Comparison of ENCODE assay signal across 1 cellular context in genomic region chr1:26784023-26784871, GRCh38.
TF ChIP-seq lines count a peak whose summit lies in the region.

No MANE protein-coding gene starts in this region.

TF ChIP-seq in K562, 482 proteins besides CTCF, POLR2A, EP300 and RAD21 (continued from another document and continues in another):
- TF ChIP-seq ZNF280A (IDR thresholded peaks at IDR 0.05; ENCODE audit: low read depth, partially characterized antibody) = no peak
- TF ChIP-seq TEAD1 (CRISPR knock-in tag; IDR thresholded peaks at IDR 0.05) = 0 out of 4 replicates have a peak, but pooled peaks of 1 of the 2 experiments have one; percentile 28
- no peak for TF ChIP-seq NCOA2 (IDR thresholded peaks at IDR 0.05; ENCODE audit: partially characterized antibody in 2 of 2)
- TF ChIP-seq BCL6 (CRISPR knock-in tag; IDR thresholded peaks at IDR 0.05) = no peak
- TF ChIP-seq SMARCA5 (IDR thresholded peaks at IDR 0.05) = no peak
- no peak for TF ChIP-seq SIN3B (IDR thresholded peaks at IDR 0.05; ENCODE audit: low read depth)
- no peak; the same call in 1 of the 2 replicates for TF ChIP-seq ZNF41 (CRISPR knock-in tag; conservative IDR thresholded peaks at IDR 0.05)
- 0 out of 2 replicates have a peak, but pooled peaks have one; percentile 40 for TF ChIP-seq ZNF717 (CRISPR knock-in tag; IDR thresholded peaks at IDR 0.05)
- TF ChIP-seq ZNF740 (CRISPR knock-in tag; IDR thresholded peaks at IDR 0.05) = 0 out of 2 replicates have a peak, but pooled peaks have one; percentile 70
- peak in 1 of 2 experiments; percentile 47; a peak in 1 of 4 replicates for TF ChIP-seq ZNF740 (tag; IDR thresholded peaks at IDR 0.05)
- no peak for TF ChIP-seq SRSF1 (IDR thresholded peaks at IDR 0.05; ENCODE audit: low read depth, low read length)
- no peak for TF ChIP-seq ZNF57 (CRISPR knock-in tag; IDR thresholded peaks at IDR 0.05)
- TF ChIP-seq NONO (IDR thresholded peaks at IDR 0.05; ENCODE audit: low read depth in 2 of 2, low read length in 1 of 2) = no peak
- no peak for TF ChIP-seq KLF10 (CRISPR knock-in tag; IDR thresholded peaks at IDR 0.05)
- TF ChIP-seq, protein P1, sequence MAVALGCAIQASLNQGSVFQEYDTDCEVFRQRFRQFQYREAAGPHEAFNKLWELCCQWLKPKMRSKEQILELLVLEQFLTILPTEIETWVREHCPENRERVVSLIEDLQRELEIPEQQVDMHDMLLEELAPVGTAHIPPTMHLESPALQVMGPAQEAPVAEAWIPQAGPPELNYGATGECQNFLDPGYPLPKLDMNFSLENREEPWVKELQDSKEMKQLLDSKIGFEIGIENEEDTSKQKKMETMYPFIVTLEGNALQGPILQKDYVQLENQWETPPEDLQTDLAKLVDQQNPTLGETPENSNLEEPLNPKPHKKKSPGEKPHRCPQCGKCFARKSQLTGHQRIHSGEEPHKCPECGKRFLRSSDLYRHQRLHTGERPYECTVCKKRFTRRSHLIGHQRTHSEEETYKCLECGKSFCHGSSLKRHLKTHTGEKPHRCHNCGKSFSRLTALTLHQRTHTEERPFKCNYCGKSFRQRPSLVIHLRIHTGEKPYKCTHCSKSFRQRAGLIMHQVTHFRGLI (CRISPR knock-in tag; IDR thresholded peaks at IDR 0.05) = no peak
- peak; percentile 69; the same call in 1 of the 2 replicates for TF ChIP-seq CREB3L1 (IDR thresholded peaks at IDR 0.05; ENCODE audit: borderline replicate concordance, low read depth)
- TF ChIP-seq ZNF766 (CRISPR knock-in tag; conservative IDR thresholded peaks at IDR 0.05) = peak; percentile 70
- no peak for TF ChIP-seq ZNF253 (CRISPR knock-in tag; conservative IDR thresholded peaks at IDR 0.05)
- TF ChIP-seq MIER1 (IDR thresholded peaks at IDR 0.05; ENCODE audit: low read depth) = no peak
- TF ChIP-seq ZNF518B (CRISPR knock-in tag; IDR thresholded peaks at IDR 0.05) = no peak
- TF ChIP-seq NCOA1 (IDR thresholded peaks at IDR 0.05; ENCODE audit: low read depth) = no peak
- peak; percentile 69; the same call in 1 of the 2 replicates for TF ChIP-seq HDGF (IDR thresholded peaks at IDR 0.05)
- no peak for TF ChIP-seq CCNT2 (IDR thresholded peaks at IDR 0.05; ENCODE audit: borderline replicate concordance, extremely low read depth, insufficient read length, low read depth, low read length)
- peak; percentile 49; the same call in 1 of the 2 replicates for TF ChIP-seq CTBP1 (IDR thresholded peaks at IDR 0.05; ENCODE audit: borderline replicate concordance)
- no peak for TF ChIP-seq PCBP1 (IDR thresholded peaks at IDR 0.05; ENCODE audit: low read depth, low read length, poor library complexity, severe bottlenecking)
- TF ChIP-seq, protein P2, sequence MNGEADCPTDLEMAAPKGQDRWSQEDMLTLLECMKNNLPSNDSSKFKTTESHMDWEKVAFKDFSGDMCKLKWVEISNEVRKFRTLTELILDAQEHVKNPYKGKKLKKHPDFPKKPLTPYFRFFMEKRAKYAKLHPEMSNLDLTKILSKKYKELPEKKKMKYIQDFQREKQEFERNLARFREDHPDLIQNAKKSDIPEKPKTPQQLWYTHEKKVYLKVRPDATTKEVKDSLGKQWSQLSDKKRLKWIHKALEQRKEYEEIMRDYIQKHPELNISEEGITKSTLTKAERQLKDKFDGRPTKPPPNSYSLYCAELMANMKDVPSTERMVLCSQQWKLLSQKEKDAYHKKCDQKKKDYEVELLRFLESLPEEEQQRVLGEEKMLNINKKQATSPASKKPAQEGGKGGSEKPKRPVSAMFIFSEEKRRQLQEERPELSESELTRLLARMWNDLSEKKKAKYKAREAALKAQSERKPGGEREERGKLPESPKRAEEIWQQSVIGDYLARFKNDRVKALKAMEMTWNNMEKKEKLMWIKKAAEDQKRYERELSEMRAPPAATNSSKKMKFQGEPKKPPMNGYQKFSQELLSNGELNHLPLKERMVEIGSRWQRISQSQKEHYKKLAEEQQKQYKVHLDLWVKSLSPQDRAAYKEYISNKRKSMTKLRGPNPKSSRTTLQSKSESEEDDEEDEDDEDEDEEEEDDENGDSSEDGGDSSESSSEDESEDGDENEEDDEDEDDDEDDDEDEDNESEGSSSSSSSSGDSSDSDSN (IDR thresholded peaks at IDR 0.05; ENCODE audit: borderline replicate concordance in 1 of 2, low read depth in 2 of 2, low read length in 2 of 2) = no peak
- TF ChIP-seq, protein P3, sequence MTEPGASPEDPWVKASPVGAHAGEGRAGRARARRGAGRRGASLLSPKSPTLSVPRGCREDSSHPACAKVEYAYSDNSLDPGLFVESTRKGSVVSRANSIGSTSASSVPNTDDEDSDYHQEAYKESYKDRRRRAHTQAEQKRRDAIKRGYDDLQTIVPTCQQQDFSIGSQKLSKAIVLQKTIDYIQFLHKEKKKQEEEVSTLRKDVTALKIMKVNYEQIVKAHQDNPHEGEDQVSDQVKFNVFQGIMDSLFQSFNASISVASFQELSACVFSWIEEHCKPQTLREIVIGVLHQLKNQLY (CRISPR knock-in tag; conservative IDR thresholded peaks at IDR 0.05) = no peak
- TF ChIP-seq CBFA2T2 (conservative IDR thresholded peaks at IDR 0.05) = no peak
- TF ChIP-seq POLR2AphosphoS5 (IDR thresholded peaks at IDR 0.05; ENCODE audit: control insufficient read depth, insufficient read depth, low read depth, low read length) = peak; percentile 65
- TF ChIP-seq SMARCC2 (IDR thresholded peaks at IDR 0.05; ENCODE audit: low read depth) = no peak
- TF ChIP-seq FOS (IDR thresholded peaks at IDR 0.05; ENCODE audit: extremely low read depth, insufficient read length) = no peak
- TF ChIP-seq NBN (IDR thresholded peaks at IDR 0.05; ENCODE audit: low read depth) = peak; percentile 71
- TF ChIP-seq, protein P4, sequence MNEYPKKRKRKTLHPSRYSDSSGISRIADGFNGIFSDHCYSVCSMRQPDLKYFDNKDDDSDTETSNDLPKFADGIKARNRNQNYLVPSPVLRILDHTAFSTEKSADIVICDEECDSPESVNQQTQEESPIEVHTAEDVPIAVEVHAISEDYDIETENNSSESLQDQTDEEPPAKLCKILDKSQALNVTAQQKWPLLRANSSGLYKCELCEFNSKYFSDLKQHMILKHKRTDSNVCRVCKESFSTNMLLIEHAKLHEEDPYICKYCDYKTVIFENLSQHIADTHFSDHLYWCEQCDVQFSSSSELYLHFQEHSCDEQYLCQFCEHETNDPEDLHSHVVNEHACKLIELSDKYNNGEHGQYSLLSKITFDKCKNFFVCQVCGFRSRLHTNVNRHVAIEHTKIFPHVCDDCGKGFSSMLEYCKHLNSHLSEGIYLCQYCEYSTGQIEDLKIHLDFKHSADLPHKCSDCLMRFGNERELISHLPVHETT (CRISPR knock-in tag; conservative IDR thresholded peaks at IDR 0.05 in 1 of 2, IDR thresholded peaks at IDR 0.05 in 1 of 2) = no peak
- no peak for TF ChIP-seq NR2C2 (CRISPR knock-in tag; IDR thresholded peaks at IDR 0.05)
- peak; percentile 88 for TF ChIP-seq NR2C2 (tag; IDR thresholded peaks at IDR 0.05)
- TF ChIP-seq DEAF1 (CRISPR knock-in tag; IDR thresholded peaks at IDR 0.05) = no peak
- TF ChIP-seq TAF9B (IDR thresholded peaks at IDR 0.05; ENCODE audit: partially characterized antibody) = no peak
